Comparison of ENCODE assay signal across 20 cellular contexts in genomic region chr9:114483499-114483898, GRCh38. TPM values are rescaled to one million over a fixed set of nuclear protein-coding genes. Genes with fewer than 3 reads are reported as not detected.
DNase-seq lines count a peak whose midpoint lies in the region; TF ChIP-seq lines count a peak whose summit lies in the region.
"Had no signal": no experiment of that assay in that cellular context is flagged by ENCODE, and none has a peak within 500 bp of the region (broad histone marks: within the 10 kb centered on the region; RNA-seq: fewer than 3 reads in every experiment).

No MANE protein-coding gene starts in this region.

- peaks cover 37% of the 10 kb centered on the region for H3K4me1 ChIP-seq in PC-9 (replicated peaks; ENCODE audit: insufficient read depth)
- H3K4me1 ChIP-seq in esophagus squamous epithelium, result peaks cover 7 to 40% (median 10%) of the 10 kb centered on the region in 3 donors
- H3K4me1 ChIP-seq: BE2C had no signal

- no peaks in the 10 kb centered on the region for H3K36me3 Mint-ChIP-seq in activated CD4-positive, alpha-beta T cell treated with anti-CD3 and anti-CD28 coated beads, Interleukin-2, amount 10 ng/mL, durations not matched to agents 24 days and 14 days (ENCODE audit: low read depth)
- H3K36me3 Mint-ChIP-seq in neural crest cell (ENCODE audit: low read depth), result no peaks in the 10 kb centered on the region
- H3K36me3 Mint-ChIP-seq: CD4-positive, CD25-positive, alpha-beta regulatory T cell had no signal

- 58 to 89% methylated on average over 3 of the region's 3 CpGs for WGBS in esophagus squamous epithelium, 2 donors

- BruUV-seq in PC-9 (replicated peaks; lab: Mats Ljungman, UMichigan), result no TSS peak

- no peaks in the 10 kb centered on the region for H3K27me3 Mint-ChIP-seq in activated CD4-positive, alpha-beta T cell treated with anti-CD3 and anti-CD28 coated beads, Interleukin-2, amount 10 ng/mL, durations not matched to agents 24 days and 14 days
- H3K27me3 Mint-ChIP-seq in neural crest cell (ENCODE audit: low read depth), result no peaks in the 10 kb centered on the region
- H3K27me3 Mint-ChIP-seq: CD4-positive, CD25-positive, alpha-beta regulatory T cell had no signal

- no peaks in the 10 kb centered on the region for H3K9me3 ChIP-seq in PC-9 (ENCODE audit: insufficient read depth, low read depth)
- no peaks in the 10 kb centered on the region for H3K9me3 ChIP-seq in esophagus squamous epithelium
- H3K9me3 ChIP-seq: BE2C had no signal

- H3K4me2 ChIP-seq in PC-9, result peak overlapping the region; percentile 62

- TF ChIP-seq CTCF in PC-9 (conservative IDR thresholded peaks at IDR 0.05), result no peak
- TF ChIP-seq CTCF in neural crest cell (conservative IDR thresholded peaks at IDR 0.05), result no peak
- TF ChIP-seq CTCF in esophagus squamous epithelium (IDR thresholded peaks at IDR 0.05), result no peak

- no peaks in the 10 kb centered on the region for H3K36me3 ChIP-seq in PC-9 (ENCODE audit: low read depth)
- H3K36me3 ChIP-seq in esophagus squamous epithelium, result peaks cover 0 to 1% (median 0%) of the 10 kb centered on the region in 3 donors
- H3K36me3 ChIP-seq: BE2C had no signal

- no peak for TF ChIP-seq POLR2A in esophagus squamous epithelium (IDR thresholded peaks at IDR 0.05)

- H2AFZ ChIP-seq in PC-9, result no peak overlapping the region

- H3K27me3 ChIP-seq in PC-9 (ENCODE audit: insufficient read depth, low read depth), result no peaks in the 10 kb centered on the region
- H3K27me3 ChIP-seq in esophagus squamous epithelium, result no peaks in the 10 kb centered on the region

- no peaks in the 10 kb centered on the region for H3K9me2 ChIP-seq in PC-9 (ENCODE audit: insufficient read depth)

- POLR2A ChIA-PET in PC-9 (lab: Charles Lee; ENCODE audit: unreplicated experiment), result interaction anchor here (1.0 kb wide), 1 partner anchor 104 kb away, joined by 4 read pairs; the partner anchor contains the start of gene ATP6V1G1

- no peak for DNase-seq in activated CD4-positive, alpha-beta T cell treated with anti-CD3 and anti-CD28 coated beads, Interleukin-2, amount 10 ng/mL, durations not matched to agents 24 days and 14 days
- no peak for DNase-seq in activated CD4-positive, alpha-beta T cell treated with anti-CD3 and anti-CD28 coated beads, Interleukin-2, amount 50 U/mL, for 1 hour
- DNase-seq in HPDE6-E6E7 (ENCODE audit: extremely low spot score) (peak; percentile 19), PC-9 (peak; percentile 74 to 86), neural crest cell (ENCODE audit: low read depth, low spot score) (no peak), cerebellar nuclear complex (lab: John Stamatoyannopoulos, UW) (no peak), NCI-H446 (lab: John Stamatoyannopoulos, UW) (no peak), esophagus squamous epithelium (lab: John Stamatoyannopoulos, UW) (no peak)
- DNase-seq: BE2C; Calu3; CD4-positive, CD25-positive, alpha-beta regulatory T cell; DMS53; KG1; NCI-H1436 treated with DMSO at 0.1 percent for 48 hours; NCI-H2081; NCI-H2171 treated with DMSO at 0.1 percent for 48 hours; NCI-H446 treated with DMSO at 0.1 percent for 48 hours; NCI-H748 treated with DMSO at 0.1 percent for 48 hours; OCI-M1; SHP77 treated with DMSO at 0.1 percent for 48 hours had no signal

- no peaks in the 10 kb centered on the region for H3K9me3 Mint-ChIP-seq in activated CD4-positive, alpha-beta T cell treated with anti-CD3 and anti-CD28 coated beads, Interleukin-2, amount 10 ng/mL, durations not matched to agents 24 days and 14 days
- H3K9me3 Mint-ChIP-seq in neural crest cell, result no peaks in the 10 kb centered on the region
- H3K9me3 Mint-ChIP-seq: CD4-positive, CD25-positive, alpha-beta regulatory T cell had no signal

- peak overlapping the region; percentile 42 for H3K27ac Mint-ChIP-seq in activated CD4-positive, alpha-beta T cell treated with anti-CD3 and anti-CD28 coated beads, Interleukin-2, amount 10 ng/mL, durations not matched to agents 24 days and 14 days
- H3K27ac Mint-ChIP-seq in neural crest cell (ENCODE audit: unreplicated experiment), result peak overlapping the region; percentile 47

- H3K27ac ChIP-seq in PC-9 (0 out of 2 replicates have a peak overlapping the region, but pooled peaks have one; percentile 20), esophagus squamous epithelium (no peak overlapping the region)

- no peaks in the 10 kb centered on the region for H4K20me1 ChIP-seq in PC-9 (ENCODE audit: insufficient read depth)

- H3F3A ChIP-seq in PC-9 (ENCODE audit: insufficient read depth, low read depth), result peaks cover 31% of the 10 kb centered on the region; the same call in 1 of the 2 replicates

- peaks cover 37% of the 10 kb centered on the region for H3K4me1 Mint-ChIP-seq in activated CD4-positive, alpha-beta T cell treated with anti-CD3 and anti-CD28 coated beads, Interleukin-2, amount 10 ng/mL, durations not matched to agents 24 days and 14 days
- no peaks in the 10 kb centered on the region for H3K4me1 Mint-ChIP-seq in neural crest cell

- no peaks in the 10 kb centered on the region for H3K79me2 ChIP-seq in PC-9 (ENCODE audit: low read depth)

- intact Hi-C loops in activated CD4-positive, alpha-beta T cell treated with anti-CD3 and anti-CD28 coated beads, Interleukin-2, amount 10 ng/mL, durations not matched to agents 24 days and 14 days (cut with micrococcal nuclease), result no loop called here
- intact Hi-C loops in PC-9 (cut with micrococcal nuclease; ENCODE audit: unreplicated experiment), result loop anchor here (10.0 kb wide), 2 partner anchors 139 to 421 kb away; no protein-coding TSS in a partner anchor
- intact Hi-C loops in esophagus squamous epithelium (cut with DNase I), result no loop called here

- H3K4me3 ChIP-seq in PC-9 (no peak overlapping the region), esophagus squamous epithelium (no peak overlapping the region)

- CTCF ChIA-PET in PC-9 (lab: Charles Lee), result interaction anchor here (0.5 kb wide), 1 partner anchor 20 kb away, joined by 3 read pairs; no protein-coding TSS in a partner anchor

- H3K4me3 Mint-ChIP-seq in activated CD4-positive, alpha-beta T cell treated with anti-CD3 and anti-CD28 coated beads, Interleukin-2, amount 10 ng/mL, durations not matched to agents 24 days and 14 days, result no peak overlapping the region
- no peak overlapping the region for H3K4me3 Mint-ChIP-seq in neural crest cell

RNA-seq across cellular contexts. Expression of gene WHRN, which starts 21.8 kb away (rescaled TPM):
- 2.0 and 2.1 TPM in 2 replicates for total RNA-seq in activated CD4-positive, alpha-beta T cell treated with anti-CD3 and anti-CD28 coated beads, Interleukin-2, amount 10 ng/mL, durations not matched to agents 24 days and 14 days
- total RNA-seq in PC-9 (2021) (19.8 and 21.9 TPM in 2 replicates), neural crest cell (8.9 and 9.5 TPM in 2 replicates), esophagus squamous epithelium (1 to 10 TPM; 2.9 to 6.1 (median 3.4) TPM)

Comparison
In these comparisons a context has a peak if more than half of its experiments do, and no peak if none do; other contexts are left out.
1. DNase-seq: peak in HPDE6-E6E7 (single experiment) and PC-9 (2 of 2); none in activated CD4-positive, alpha-beta T cell treated with anti-CD3 and anti-CD28 coated beads, Interleukin-2, amount 10 ng/mL, durations not matched to agents 24 days and 14 days (single experiment), activated CD4-positive, alpha-beta T cell treated with anti-CD3 and anti-CD28 coated beads, Interleukin-2, amount 50 U/mL, for 1 hour (single experiment), neural crest cell (single experiment), cerebellar nuclear complex (0 of 2), NCI-H446 (0 of 2) and esophagus squamous epithelium (single experiment).